In genomic region chr10:71644307-71645180, GRCh38 we compare ENCODE assay signal across 1 cellular context.
TF ChIP-seq lines count a peak whose summit lies in the region.

No MANE protein-coding gene starts in this region.

TF ChIP-seq in GM12878, 131 proteins besides CTCF, POLR2A, EP300 and RAD21 (continued from another document):
- no peak for TF ChIP-seq ZBTB40 (IDR thresholded peaks at IDR 0.05; ENCODE audit: borderline replicate concordance)
- peak; percentile 80 for TF ChIP-seq NR2F1 (conservative IDR thresholded peaks at IDR 0.05)
- TF ChIP-seq SKIL (IDR thresholded peaks at IDR 0.05; ENCODE audit: low read depth, poor library complexity, severe bottlenecking) = peak; percentile 51
- TF ChIP-seq FOXM1 (IDR thresholded peaks at IDR 0.05; ENCODE audit: low read depth, low read length) = peak; percentile 42; the same call in 1 of the 2 replicates
- TF ChIP-seq IRF4 (IDR thresholded peaks at IDR 0.05; ENCODE audit: low read depth, low read length) = 0 out of 2 replicates have a peak, but pooled peaks have one; percentile 42
- TF ChIP-seq SREBF2 (IDR thresholded peaks at IDR 0.05; ENCODE audit: low read length) = no peak
- peak; percentile 66 to 80; a peak in 3 of 4 replicates for TF ChIP-seq IKZF2 (IDR thresholded peaks at IDR 0.05)
- TF ChIP-seq MEF2B (IDR thresholded peaks at IDR 0.05; ENCODE audit: partially characterized antibody, poor library complexity, severe bottlenecking) = peak; percentile 93
- TF ChIP-seq ZNF217 (IDR thresholded peaks at IDR 0.05) = no peak
- no peak for TF ChIP-seq SMAD1 (IDR thresholded peaks at IDR 0.05; ENCODE audit: low read depth, partially characterized antibody)
- 0 out of 2 replicates have a peak, but pooled peaks have one; percentile 28 for TF ChIP-seq NFIC (IDR thresholded peaks at IDR 0.05; ENCODE audit: low read depth, low read length)
